Comparison of ENCODE assay signal across 29 cellular contexts in genomic region chr10:15310776-15311175, GRCh38.
"Had no signal": no experiment of that assay in that cellular context is flagged by ENCODE, and none has a peak within 500 bp of the region (broad histone marks: within the 10 kb centered on the region; RNA-seq: fewer than 3 reads in every experiment).

No MANE protein-coding gene starts in this region.

- ATAC-seq: activated CD4-positive, CD25-positive, alpha-beta regulatory T cell treated with anti-CD3 and anti-CD28 coated beads, Interleukin-2, amount 50 U/mL, for 24 hours; activated CD8-positive, alpha-beta T cell treated with anti-CD3 and anti-CD28 coated beads, Interleukin-2, amount 10 ng/mL, durations not matched to agents 7 days and 5 days; activated naive CD4-positive, alpha-beta T cell treated with anti-CD3 and anti-CD28 coated beads, Interleukin-2, amount 50 U/mL, for 72 hours; activated naive CD8-positive, alpha-beta T cell treated with anti-CD3 and anti-CD28 coated beads, Interleukin-2, amount 50 U/mL, for 24 hours; Panc1; Right ventricle myocardium inferior; T-cell had no signal

- DNase-seq: activated CD4-positive, alpha-beta T cell treated with anti-CD3 and anti-CD28 coated beads for 48 hours; activated CD4-positive, alpha-beta T cell treated with anti-CD3 and anti-CD28 coated beads, Interleukin-2, amount 50 U/mL, for 4 hours; activated CD8-positive, alpha-beta T cell treated with anti-CD3 and anti-CD28 coated beads, Interleukin-2, amount 10 ng/mL, durations not matched to agents 7 days and 5 days; activated effector memory CD4-positive, alpha-beta T cell treated with Interleukin-2 at 50 U/mL for 16 hours; activated naive CD4-positive, alpha-beta T cell treated with Interleukin-2 at 50 U/mL for 16 hours; activated naive CD8-positive, alpha-beta T cell treated with anti-CD3 and anti-CD28 coated beads, Interleukin-2, amount 50 U/mL, for 24 hours; activated T-cell treated with anti-CD3 and anti-CD28 coated beads, Interleukin-2, amount 50 U/mL, for 24 hours; amniotic stem cell; Kasumi-1; KBM-7; NCI-H1048; NCI-H1417; NCI-H1694; NCI-H2029; NCI-H2107; NCI-H2171 treated with DMSO at 0.1 percent for 48 hours; NCI-H226; NCI-H774; RPMI8226; T-cell; T-helper 2 cell; T1000; WERI-Rb-1 had no signal

- H3K4me3 ChIP-seq: SK-N-MC had no signal

- H3K27ac Mint-ChIP-seq: activated CD8-positive, alpha-beta T cell treated with anti-CD3 and anti-CD28 coated beads, Interleukin-2, amount 10 ng/mL, durations not matched to agents 7 days and 5 days; activated naive CD4-positive, alpha-beta T cell treated with anti-CD3 and anti-CD28 coated beads, Interleukin-2, amount 50 U/mL, for 72 hours; activated naive CD8-positive, alpha-beta T cell treated with anti-CD3 and anti-CD28 coated beads, Interleukin-2, amount 50 U/mL, for 24 hours; activated T-cell treated with anti-CD3 and anti-CD28 coated beads, Interleukin-2, amount 50 U/mL, for 24 hours; activated T-helper 1 cell treated with anti-CD3 and anti-CD28 coated beads, Interleukin-12 subunit alpha, Interleukin-12 subunit beta, Interleukin-2, Interleukin-4 antibody, amounts not matched to agents 30 ng/mL and 10 ng/mL and 1 ng/mL, durations not matched to agents 14 hours and 24 hours and 36 hours; T-cell had no signal

- H3K4me3 Mint-ChIP-seq: activated CD8-positive, alpha-beta T cell treated with anti-CD3 and anti-CD28 coated beads, Interleukin-2, amount 10 ng/mL, durations not matched to agents 7 days and 5 days; activated naive CD8-positive, alpha-beta T cell treated with anti-CD3 and anti-CD28 coated beads, Interleukin-2, amount 50 U/mL, for 24 hours; activated T-cell treated with anti-CD3 and anti-CD28 coated beads, Interleukin-2, amount 50 U/mL, for 24 hours; activated T-helper 1 cell treated with anti-CD3 and anti-CD28 coated beads, Interleukin-12 subunit alpha, Interleukin-12 subunit beta, Interleukin-2, Interleukin-4 antibody, amounts not matched to agents 30 ng/mL and 10 ng/mL and 1 ng/mL, durations not matched to agents 14 hours and 24 hours and 36 hours; T-cell had no signal

- H3K9me3 Mint-ChIP-seq: activated naive CD4-positive, alpha-beta T cell treated with anti-CD3 and anti-CD28 coated beads, Interleukin-2, amount 50 U/mL, for 72 hours; activated naive CD8-positive, alpha-beta T cell treated with anti-CD3 and anti-CD28 coated beads, Interleukin-2, amount 50 U/mL, for 24 hours; activated T-cell treated with anti-CD3 and anti-CD28 coated beads, Interleukin-2, amount 50 U/mL, for 24 hours; activated T-helper 1 cell treated with anti-CD3 and anti-CD28 coated beads, Interleukin-12 subunit alpha, Interleukin-12 subunit beta, Interleukin-2, Interleukin-4 antibody, amounts not matched to agents 30 ng/mL and 10 ng/mL and 1 ng/mL, durations not matched to agents 14 hours and 24 hours and 36 hours; T-cell had no signal

- H3K27me3 Mint-ChIP-seq: activated naive CD8-positive, alpha-beta T cell treated with anti-CD3 and anti-CD28 coated beads, Interleukin-2, amount 50 U/mL, for 24 hours; activated T-cell treated with anti-CD3 and anti-CD28 coated beads, Interleukin-2, amount 50 U/mL, for 24 hours; T-cell had no signal

- H3K4me1 Mint-ChIP-seq: activated naive CD8-positive, alpha-beta T cell treated with anti-CD3 and anti-CD28 coated beads, Interleukin-2, amount 50 U/mL, for 24 hours had no signal

- H3K27ac ChIP-seq: SK-N-MC, WERI-Rb-1 had no signal

- H3K36me3 Mint-ChIP-seq: activated naive CD4-positive, alpha-beta T cell treated with anti-CD3 and anti-CD28 coated beads, Interleukin-2, amount 50 U/mL, for 72 hours; T-cell had no signal

- H3K36me3 ChIP-seq: WERI-Rb-1 had no signal
